23 cellular contexts compared by ENCODE assay signal in the genomic region with DNA sequence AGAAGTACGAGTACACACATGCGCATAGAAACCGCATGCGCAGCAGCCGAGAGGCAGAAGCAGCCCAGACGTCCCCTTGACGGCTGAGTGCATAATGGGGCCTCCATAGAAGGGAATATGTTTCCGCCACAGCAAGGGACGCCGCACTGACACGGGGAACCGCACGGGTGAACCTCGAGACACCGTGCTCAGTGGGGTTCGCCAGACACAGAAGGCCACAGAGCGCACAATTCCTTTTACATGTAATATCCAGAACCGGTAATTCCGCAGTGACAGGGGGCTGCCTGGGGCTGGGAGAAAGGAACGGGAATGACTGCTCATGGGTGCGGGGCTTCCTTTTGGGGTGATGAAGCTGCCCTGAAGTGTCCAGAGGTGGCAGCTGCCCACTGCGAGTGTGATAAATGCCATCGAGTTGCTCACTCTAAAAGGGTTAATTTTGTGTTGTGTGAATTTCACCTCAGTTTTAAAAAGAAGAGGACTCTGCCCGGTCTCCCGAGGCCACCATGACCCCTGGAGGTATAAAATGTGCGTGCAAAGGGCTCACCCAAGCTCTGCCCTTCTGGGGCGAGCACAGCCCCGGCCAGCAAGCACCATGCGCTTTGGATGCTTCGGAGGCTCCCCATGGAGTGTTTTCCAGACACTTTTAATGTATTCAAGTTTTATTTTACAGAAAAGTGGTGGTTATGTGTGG. TPM values are rescaled to one million over a fixed set of nuclear protein-coding genes. Genes with fewer than 3 reads are reported as not detected.
DNase-seq lines count a peak whose midpoint lies in the region; ATAC-seq and TF ChIP-seq lines count a peak whose summit lies in the region.
"Had no signal": no experiment of that assay in that cellular context is flagged by ENCODE, and none has a peak within 500 bp of the region (broad histone marks: within the 10 kb centered on the region; RNA-seq: fewer than 3 reads in every experiment).

No MANE protein-coding gene starts in this region.

- H3K4me3 ChIP-seq in H7 (ENCODE audit: insufficient read depth, low read depth, low read length), result no peak overlapping the region
- H3K4me3 ChIP-seq in right lobe of liver, result no peak overlapping the region
- no peak overlapping the region for H3K4me3 ChIP-seq in sigmoid colon
- H3K4me3 ChIP-seq: BLaER1, HAP-1, Peyer's patch, SK-N-MC had no signal

- TF ChIP-seq CTCF in WTC11 (IDR thresholded peaks at IDR 0.05) (no peak), right lobe of liver (IDR thresholded peaks at IDR 0.05) (no peak), sigmoid colon (IDR thresholded peaks at IDR 0.05) (no peak)

- ATAC-seq in WTC11, result peak; percentile 32; the same call in 1 of the 2 replicates
- ATAC-seq in right lobe of liver, result no peak
- ATAC-seq in GM21825 (IDR thresholded peaks at IDR 0.05; ENCODE audit: unreplicated experiment), result no peak
- ATAC-seq: CD8-positive, alpha-beta T cell had no signal

- H3K27ac Mint-ChIP-seq in WTC11, result no peak overlapping the region
- H3K27ac Mint-ChIP-seq: CD8-positive, alpha-beta T cell had no signal

- H3K4me3 Mint-ChIP-seq in WTC11, result no peak overlapping the region
- H3K4me3 Mint-ChIP-seq: CD8-positive, alpha-beta T cell had no signal

- H3K9me3 ChIP-seq in right lobe of liver (no peaks in the 10 kb centered on the region), sigmoid colon (no peaks in the 10 kb centered on the region)
- H3K9me3 ChIP-seq: BLaER1, HAP-1, Peyer's patch had no signal

- H3K4me1 ChIP-seq in right lobe of liver (no peaks in the 10 kb centered on the region), sigmoid colon (no peaks in the 10 kb centered on the region)
- H3K4me1 ChIP-seq: HAP-1, Peyer's patch had no signal

- H3K36me3 ChIP-seq in H7 (replicated peaks; ENCODE audit: control insufficient read depth, insufficient read depth, low read length) (no peaks in the 10 kb centered on the region), right lobe of liver (no peaks in the 10 kb centered on the region), sigmoid colon (no peaks in the 10 kb centered on the region)
- H3K36me3 ChIP-seq: BLaER1, HAP-1, Peyer's patch had no signal

- TF ChIP-seq EP300 in sigmoid colon (IDR thresholded peaks at IDR 0.05), result no peak

- H3K27ac ChIP-seq in right lobe of liver, result no peak overlapping the region
- H3K27ac ChIP-seq in sigmoid colon, result no peak overlapping the region
- H3K27ac ChIP-seq: BLaER1, KMS-11, Peyer's patch, SK-N-MC had no signal

- WGBS in right lobe of liver (ENCODE audit: insufficient coverage, low coverage, low lambda C conversion rate, missing lambda C conversion rate), result 66% methylated on average over 18 of the region's 30 CpGs
- WGBS in sigmoid colon, 2 donors, result 84 to 88% methylated on average over 30 of the region's 30 CpGs

- TF ChIP-seq POLR2A in right lobe of liver (IDR thresholded peaks at IDR 0.05) (no peak), sigmoid colon (IDR thresholded peaks at IDR 0.05) (no peak)

- POLR2A ChIA-PET in WTC11 (lab: Charles Lee), result no interaction called here

- no peaks in the 10 kb centered on the region for H3K9me3 Mint-ChIP-seq in WTC11
- H3K9me3 Mint-ChIP-seq: CD8-positive, alpha-beta T cell had no signal

- intact Hi-C loops in right lobe of liver (cut with DNase I), result loop anchor here in 1 of 2 donors (10.0 kb wide), 1 partner anchor 245 kb away; no protein-coding TSS in a partner anchor
- intact Hi-C loops in sigmoid colon (cut with DNase I), result no loop called here

- no peaks in the 10 kb centered on the region for H3K27me3 ChIP-seq in H7 (ENCODE audit: control insufficient read depth, insufficient read depth, low read length)
- H3K27me3 ChIP-seq in right lobe of liver, result no peaks in the 10 kb centered on the region
- peaks cover 0 to 31% (median 12%) of the 10 kb centered on the region in 3 donors for H3K27me3 ChIP-seq in sigmoid colon
- H3K27me3 ChIP-seq: BLaER1, Peyer's patch had no signal

- H3K4me1 Mint-ChIP-seq in WTC11, result no peaks in the 10 kb centered on the region

- DNase-seq in H7, result peak; percentile 54
- no peak for DNase-seq in WTC11 (ENCODE audit: low spot score)
- peak in 2 of 3 donors; percentile 10 to 32 for DNase-seq in right lobe of liver
- peak; percentile 34 for DNase-seq in sigmoid colon
- DNase-seq in D341Med (ENCODE audit: low spot score), result no peak
- no peak for DNase-seq in SK-N-DZ (ENCODE audit: low spot score)
- no peak for DNase-seq in 8988T
- DNase-seq: ACHN; Calu3; CD8-positive, alpha-beta T cell; NCI-H1105; NCI-H2081; NCI-H2171; NCI-H345; NCI-H524; SHP77; SW 1271 had no signal

- CTCF ChIA-PET in WTC11 (lab: Charles Lee), result no interaction called here

- H3K27me3 Mint-ChIP-seq in WTC11 (ENCODE audit: low read depth), result no peaks in the 10 kb centered on the region

- no peaks in the 10 kb centered on the region for H3K36me3 Mint-ChIP-seq in WTC11
- H3K36me3 Mint-ChIP-seq: CD8-positive, alpha-beta T cell had no signal

TF ChIP-seq in WTC11, 78 proteins besides CTCF, POLR2A, EP300 and RAD21:
- TF ChIP-seq NFATC4 (CRISPR knock-in tag; IDR thresholded peaks at IDR 0.05) (no peak), ELF4 (CRISPR knock-in tag; IDR thresholded peaks at IDR 0.05; ENCODE audit: low read depth) (no peak), GTF2I (CRISPR knock-in tag; conservative IDR thresholded peaks at IDR 0.05) (no peak), SMAD4 (CRISPR knock-in tag; IDR thresholded peaks at IDR 0.05) (no peak), ZBTB21 (CRISPR knock-in tag; IDR thresholded peaks at IDR 0.05; ENCODE audit: borderline replicate concordance) (no peak)
- TF ChIP-seq, protein P1, sequence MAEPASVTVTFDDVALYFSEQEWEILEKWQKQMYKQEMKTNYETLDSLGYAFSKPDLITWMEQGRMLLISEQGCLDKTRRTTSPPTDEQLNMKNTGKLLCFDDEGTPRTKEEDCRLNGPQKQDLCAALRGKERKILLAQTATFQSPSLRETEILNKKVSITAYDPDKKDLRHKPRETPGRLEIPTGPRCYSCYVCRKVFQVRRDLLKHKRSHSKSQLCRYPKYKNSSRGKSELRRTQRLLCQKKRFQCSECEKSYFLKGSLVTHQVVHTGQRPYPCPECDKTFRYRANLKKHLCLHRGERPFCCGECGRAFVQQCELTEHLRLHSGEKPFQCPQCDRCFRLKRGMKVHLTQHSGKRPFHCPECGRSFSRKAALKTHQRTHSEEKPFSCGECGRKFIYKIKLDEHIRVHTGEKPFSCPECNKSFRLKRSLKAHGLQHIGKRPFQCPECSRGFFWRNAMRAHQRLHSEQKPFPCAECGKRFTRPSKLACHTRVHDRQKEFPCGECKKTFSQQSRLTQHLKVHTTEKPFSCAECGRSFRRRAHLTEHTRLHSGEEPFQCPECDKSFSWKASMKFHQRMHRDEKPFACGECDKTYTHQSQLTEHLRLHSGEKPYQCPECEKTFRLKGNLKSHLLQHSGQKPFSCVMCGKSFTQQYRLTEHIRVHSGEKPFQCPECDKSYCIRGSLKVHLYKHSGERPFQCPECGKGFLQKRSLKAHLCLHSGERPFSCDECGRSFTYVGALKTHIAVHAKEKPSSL (CRISPR knock-in tag; conservative IDR thresholded peaks at IDR 0.05), result no peak

RNA-seq across cellular contexts. Expression of a gene that starts 29.7 kb away (rescaled TPM):
- 49.4 and 83.8 TPM in 2 replicates for total RNA-seq in H7 (2014; rRNA removed; shearing (Covaris generic))
- 52.8 to 61.2 TPM (median 55.9 TPM) in 3 replicates for total RNA-seq in WTC11 (2021)
- total RNA-seq in right lobe of liver, result 10 to 100 TPM; 30.7 to 40.0 (median 35.5) TPM
- 10 to 100 TPM; 32.4 to 59.4 (median 49.2) TPM for total RNA-seq in sigmoid colon
- polyA plus RNA-seq in sigmoid colon, result 10 to 100 TPM; 65.9 to 77.9 (median 70.9) TPM
- 34.0 and 40.7 TPM in 2 replicates for polyA plus RNA-seq in SK-N-DZ (2014; cell fraction: cytosol; rRNA removed)
- polyA plus RNA-seq in SK-N-DZ (2014; cell fraction: nucleus; rRNA removed), result 30.7 and 33.6 TPM in 2 replicates

RNA-seq across cellular contexts. Expression of a gene that starts 31.3 kb away (rescaled TPM):
- 35.2 and 51.9 TPM in 2 replicates for total RNA-seq in H7 (2014; rRNA removed; shearing (Covaris generic))
- total RNA-seq in WTC11 (2021), result 75.8 to 84.3 TPM (median 77.4 TPM) in 3 replicates
- 10 to 100 TPM; 16.5 to 57.5 (median 23.7) TPM for total RNA-seq in right lobe of liver
- total RNA-seq in sigmoid colon, result 10 to 100 TPM; 34.9 to 82.6 (median 55.4) TPM
- 100 to 1,000 TPM in 2 of 3 donors, 10 to 100 TPM in 1; 94.0 to 156 (median 111) TPM for polyA plus RNA-seq in sigmoid colon
- polyA plus RNA-seq in SK-N-DZ (2014; cell fraction: cytosol; rRNA removed), result 41.2 and 51.3 TPM in 2 replicates
- 38.4 and 60.3 TPM in 2 replicates for polyA plus RNA-seq in SK-N-DZ (2014; cell fraction: nucleus; rRNA removed)

Comparison
In these comparisons a context has a peak if more than half of its experiments do, and no peak if none do; other contexts are left out.
1. DNase-seq: peak in H7 (single experiment), right lobe of liver (2 of 3) and sigmoid colon (single experiment); none in WTC11 (single experiment), D341Med (single experiment), SK-N-DZ (single experiment) and 8988T (single experiment).